Comparison of ENCODE assay signal across 8 cellular contexts in genomic region chr1:92483442-92484170, GRCh38. TPM values are rescaled to one million over a fixed set of nuclear protein-coding genes. Genes with fewer than 3 reads are reported as not detected.
DNase-seq lines count a peak whose midpoint lies in the region; TF ChIP-seq lines count a peak whose summit lies in the region.

No MANE protein-coding gene starts in this region.

- TF ChIP-seq CTCF in GM10248 (IDR thresholded peaks at IDR 0.05; ENCODE audit: control extremely low read depth, extremely low read depth, low read depth, missing control alignments) (no peak), KMS-11 (conservative IDR thresholded peaks at IDR 0.05; ENCODE audit: low read depth, low read length) (no peak), dorsolateral prefrontal cortex (IDR thresholded peaks at IDR 0.05 in 54 of 56, conservative IDR thresholded peaks at IDR 0.05 in 2 of 56; ENCODE audit: low read depth in 1 of 56, partially characterized antibody in 56 of 56) (no peak), ovary (IDR thresholded peaks at IDR 0.05) (no peak)

- no peak overlapping the region for H3K9ac ChIP-seq in KMS-11

- no peaks in the 10 kb centered on the region for H3K36me3 ChIP-seq in KMS-11 (ENCODE audit: insufficient read depth)
- no peaks in the 10 kb centered on the region for H3K36me3 ChIP-seq in ovary

- H3K79me2 ChIP-seq in KMS-11 (ENCODE audit: insufficient read depth, low read depth), result no peaks in the 10 kb centered on the region

- TF ChIP-seq POLR2A in ovary (IDR thresholded peaks at IDR 0.05) (no peak), erythroblast (IDR thresholded peaks at IDR 0.05; ENCODE audit: low read length) (no peak)

- DNase-seq in GM10248 (ENCODE audit: extremely low spot score) (peak; percentile 50), UCSD-AML1 (lab: John Stamatoyannopoulos, UW; ENCODE audit: unreplicated experiment) (peak; percentile 48), dorsolateral prefrontal cortex (no peak), ovary (peak in 1 of 5 donors; percentile 14), NCI-H226 (no peak), cerebellum (ENCODE audit: low spot score) (no peak), erythroblast (lab: John Stamatoyannopoulos, UW) (no peak)

- H2AFZ ChIP-seq in KMS-11 (ENCODE audit: low read depth), result peak overlapping the region; percentile 83; the same call in 1 of the 2 replicates

- H3K27me3 ChIP-seq in KMS-11 (ENCODE audit: insufficient read depth, low read depth) (peaks cover 3% of the 10 kb centered on the region; the same call in 1 of the 2 replicates), dorsolateral prefrontal cortex (peaks cover 36 to 98% (median 89%) of the 10 kb centered on the region in 45 donors), ovary (no peaks in the 10 kb centered on the region)

- H3K4me3 ChIP-seq in KMS-11 (IDR thresholded peaks at IDR 0.05; ENCODE audit: insufficient read depth, low read depth, low read length) (no peak overlapping the region), dorsolateral prefrontal cortex (peak overlapping the region in 45 of 59 donors; percentile 9 to 68 (median 44)), ovary (peak overlapping the region; percentile 20)

- no peaks in the 10 kb centered on the region for H3K4me1 ChIP-seq in KMS-11 (ENCODE audit: low read depth, poor library complexity, severe bottlenecking)
- H3K4me1 ChIP-seq in ovary (ENCODE audit: insufficient read depth), result peaks cover 24% of the 10 kb centered on the region

- H3K9me3 ChIP-seq in ovary, result no peaks in the 10 kb centered on the region

- 2 to 3% (median 3%) methylated on average over 48 to 50 of the region's 50 CpGs for WGBS in ovary, 3 donors

- peak overlapping the region; percentile 93 for H3K4me2 ChIP-seq in KMS-11

- POLR2A ChIA-PET in GM10248 (lab: Yijun Ruan, JAX), result interaction anchor here (0.6 to 1.2 kb wide), 2 partner anchors 9 to 20 kb away, joined by 4 to 5 read pairs; no protein-coding TSS in a partner anchor

- H3K27ac ChIP-seq in KMS-11, result no peak overlapping the region
- no peak overlapping the region for H3K27ac ChIP-seq in dorsolateral prefrontal cortex
- no peak overlapping the region for H3K27ac ChIP-seq in ovary

- no peak for TF ChIP-seq EP300 in ovary (IDR thresholded peaks at IDR 0.05)

- intact Hi-C loops in dorsolateral prefrontal cortex (cut with DNase I) (no loop called here), ovary (cut with DNase I) (no loop called here)

- H4K20me1 ChIP-seq in KMS-11 (ENCODE audit: insufficient read depth), result no peaks in the 10 kb centered on the region

- CTCF ChIA-PET in GM10248 (lab: Yijun Ruan, JAX), result interaction anchor here (1.6 to 5.5 kb wide), 4 partner anchors 10 to 174 kb away, joined by 4 to 40 read pairs (median 12); no protein-coding TSS in a partner anchor

RNA-seq across cellular contexts. Expression of gene GFI1, which starts 3.1 kb away (rescaled TPM):
- total RNA-seq in dorsolateral prefrontal cortex (1 to 10 TPM in 1 of 120 experiments, under 1 TPM in 35, not detected in 84; 0.13 to 1.8 (median 0.36) TPM), ovary (under 1 TPM in 6 of 7 donors, not detected in 1; 0.12 to 0.67 (median 0.33) TPM), cerebellum (not detected)
- polyA plus RNA-seq in ovary, result under 1 TPM; 0.16 to 0.92 TPM

Comparison
In these comparisons a context has a peak if more than half of its experiments do, and no peak if none do; other contexts are left out.
1. DNase-seq: peak in GM10248 (single experiment) and UCSD-AML1 (single experiment); none in dorsolateral prefrontal cortex (0 of 10), NCI-H226 (single experiment), cerebellum (single experiment) and erythroblast (0 of 2).